ENCODE assay signal across 22 cellular contexts in the genomic region with DNA sequence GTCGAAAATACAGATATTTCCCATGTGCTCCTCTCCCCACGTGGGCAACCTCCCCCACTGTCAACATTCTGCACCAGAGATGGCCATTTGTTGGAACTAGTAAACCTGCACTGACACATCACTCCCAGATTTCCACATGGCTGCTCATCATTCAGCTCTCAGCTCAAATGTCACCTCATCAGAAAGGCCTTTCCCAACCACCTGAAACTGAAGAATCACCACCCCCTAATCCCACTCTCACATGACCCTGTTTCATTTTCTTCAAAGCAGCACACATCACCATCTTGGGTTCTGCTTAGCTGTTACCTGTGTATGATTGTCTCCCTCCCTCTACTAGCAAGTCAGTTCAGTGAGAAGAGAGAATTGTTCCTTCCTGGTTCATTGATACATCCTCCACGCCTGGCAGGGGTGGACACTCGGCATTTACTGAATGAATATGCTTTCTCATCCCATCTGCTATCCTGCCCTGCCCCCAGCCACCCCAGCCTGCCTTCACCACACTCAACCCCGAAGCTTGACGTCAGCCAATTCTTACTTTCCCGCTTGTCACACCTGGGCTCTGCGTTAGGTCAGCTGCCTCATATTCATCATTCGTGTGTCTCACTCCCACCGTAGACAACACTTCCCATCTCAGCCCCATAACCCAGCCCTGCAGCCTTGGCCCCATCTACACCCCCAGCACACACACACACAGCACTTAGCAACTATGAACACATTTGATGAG. TPM values are rescaled to one million over a fixed set of nuclear protein-coding genes. Genes with fewer than 3 reads are reported as not detected.
DNase-seq lines count a peak whose midpoint lies in the region; ATAC-seq and TF ChIP-seq lines count a peak whose summit lies in the region.
"Had no signal": no experiment of that assay in that cellular context is flagged by ENCODE, and none has a peak within 500 bp of the region (broad histone marks: within the 10 kb centered on the region; RNA-seq: fewer than 3 reads in every experiment).

No MANE protein-coding gene starts in this region.

- peaks cover 22% of the 10 kb centered on the region for H3K36me3 Mint-ChIP-seq in stimulated activated naive CD8-positive, alpha-beta T cell treated with anti-CD3 and anti-CD28 coated beads, Interleukin-15, Interleukin-2, amounts not matched to agents 100 ng/mL and 50 ng/mL, for 24 hours (ENCODE audit: low read depth)
- H3K36me3 Mint-ChIP-seq in brain = peaks cover 25% of the 10 kb centered on the region

- DNase-seq in stimulated activated naive CD8-positive, alpha-beta T cell treated with anti-CD3 and anti-CD28 coated beads, Interleukin-15, amount 100 ng/mL, for 72 hours = no peak
- DNase-seq in NCI-H2196 treated with DMSO at 0.1 percent for 48 hours (lab: John Stamatoyannopoulos, UW; ENCODE audit: unreplicated experiment) (peak; percentile 45), DMS153 (lab: John Stamatoyannopoulos, UW) (no peak), D341Med (ENCODE audit: low spot score) (no peak), NOMO-1 (lab: John Stamatoyannopoulos, UW; ENCODE audit: unreplicated experiment in 2 of 2) (no peak), EL (no peak)
- DNase-seq: activated B cell treated with CpG ODN at 0.5 μM for 24 hours; activated CD8-positive, alpha-beta memory T cell treated with anti-CD3 and anti-CD28 coated beads, Interleukin-2, amount 10 ng/mL, durations not matched to agents 7 days and 5 days; activated gamma-delta T cell; Caco-2; foreskin fibroblast; hippocampal formation; Karpas-422; NCI-H1105; NCI-H345 had no signal

- TF ChIP-seq CTCF in brain (conservative IDR thresholded peaks at IDR 0.05) = no peak

- peaks cover 21% of the 10 kb centered on the region for H3K4me1 Mint-ChIP-seq in stimulated activated naive CD8-positive, alpha-beta T cell treated with anti-CD3 and anti-CD28 coated beads, Interleukin-15, Interleukin-2, amounts not matched to agents 100 ng/mL and 50 ng/mL, for 24 hours (ENCODE audit: low read depth)
- H3K4me1 Mint-ChIP-seq in stimulated activated naive CD8-positive, alpha-beta T cell treated with anti-CD3 and anti-CD28 coated beads, Interleukin-15, amount 100 ng/mL, for 72 hours = peaks cover 27% of the 10 kb centered on the region
- peaks cover 12% of the 10 kb centered on the region for H3K4me1 Mint-ChIP-seq in brain

- H3K27me3 Mint-ChIP-seq in stimulated activated naive CD8-positive, alpha-beta T cell treated with anti-CD3 and anti-CD28 coated beads, Interleukin-15, Interleukin-2, amounts not matched to agents 100 ng/mL and 50 ng/mL, for 24 hours = no peaks in the 10 kb centered on the region
- no peaks in the 10 kb centered on the region for H3K27me3 Mint-ChIP-seq in stimulated activated naive CD8-positive, alpha-beta T cell treated with anti-CD3 and anti-CD28 coated beads, Interleukin-15, amount 100 ng/mL, for 72 hours
- H3K27me3 Mint-ChIP-seq in brain = peaks cover 10% of the 10 kb centered on the region
- H3K27me3 Mint-ChIP-seq: activated B cell treated with CpG ODN at 0.5 μM for 24 hours; activated CD8-positive, alpha-beta memory T cell treated with anti-CD3 and anti-CD28 coated beads, Interleukin-2, amount 10 ng/mL, durations not matched to agents 7 days and 5 days had no signal

- H3K27ac Mint-ChIP-seq in stimulated activated naive CD8-positive, alpha-beta T cell treated with anti-CD3 and anti-CD28 coated beads, Interleukin-15, Interleukin-2, amounts not matched to agents 100 ng/mL and 50 ng/mL, for 24 hours = peak overlapping the region; percentile 10
- peak overlapping the region in 1 of 2 donors; percentile 6 for H3K27ac Mint-ChIP-seq in stimulated activated naive CD8-positive, alpha-beta T cell treated with anti-CD3 and anti-CD28 coated beads, Interleukin-15, amount 100 ng/mL, for 72 hours
- H3K27ac Mint-ChIP-seq in brain = peak overlapping the region in 3 of 5 experiments; percentile 1 to 56 (median 14)
- H3K27ac Mint-ChIP-seq: activated B cell treated with CpG ODN at 0.5 μM for 24 hours; activated CD8-positive, alpha-beta memory T cell treated with anti-CD3 and anti-CD28 coated beads, Interleukin-2, amount 10 ng/mL, durations not matched to agents 7 days and 5 days; mesothelial cell of epicardium had no signal

- no peak for ATAC-seq in stimulated activated naive CD8-positive, alpha-beta T cell treated with anti-CD3 and anti-CD28 coated beads, Interleukin-15, amount 100 ng/mL, for 72 hours
- ATAC-seq: activated CD8-positive, alpha-beta memory T cell treated with anti-CD3 and anti-CD28 coated beads, Interleukin-2, amount 10 ng/mL, durations not matched to agents 7 days and 5 days; right cardiac atrium had no signal

- H3K4me3 Mint-ChIP-seq in stimulated activated naive CD8-positive, alpha-beta T cell treated with anti-CD3 and anti-CD28 coated beads, Interleukin-15, Interleukin-2, amounts not matched to agents 100 ng/mL and 50 ng/mL, for 24 hours = no peak overlapping the region
- no peak overlapping the region for H3K4me3 Mint-ChIP-seq in stimulated activated naive CD8-positive, alpha-beta T cell treated with anti-CD3 and anti-CD28 coated beads, Interleukin-15, amount 100 ng/mL, for 72 hours
- H3K4me3 Mint-ChIP-seq in brain = peak overlapping the region in 2 of 5 experiments; percentile 38 to 66
- H3K4me3 Mint-ChIP-seq: activated B cell treated with CpG ODN at 0.5 μM for 24 hours; activated CD8-positive, alpha-beta memory T cell treated with anti-CD3 and anti-CD28 coated beads, Interleukin-2, amount 10 ng/mL, durations not matched to agents 7 days and 5 days; mesothelial cell of epicardium had no signal

- no peaks in the 10 kb centered on the region for H3K9me3 Mint-ChIP-seq in stimulated activated naive CD8-positive, alpha-beta T cell treated with anti-CD3 and anti-CD28 coated beads, Interleukin-15, Interleukin-2, amounts not matched to agents 100 ng/mL and 50 ng/mL, for 24 hours
- H3K9me3 Mint-ChIP-seq in stimulated activated naive CD8-positive, alpha-beta T cell treated with anti-CD3 and anti-CD28 coated beads, Interleukin-15, amount 100 ng/mL, for 72 hours = no peaks in the 10 kb centered on the region
- peaks cover 0 to 3% (median 0%) of the 10 kb centered on the region in 5 experiments for H3K9me3 Mint-ChIP-seq in brain
- H3K9me3 Mint-ChIP-seq: activated B cell treated with CpG ODN at 0.5 μM for 24 hours, mesothelial cell of epicardium had no signal

RNA-seq across cellular contexts. Expression of gene PSMB6, which starts 4.7 kb away (rescaled TPM):
- polyA plus RNA-seq in brain (ENCODE audit: insufficient read depth, low read depth, low replicate concordance) = 308 TPM

RNA-seq across cellular contexts. Expression of gene PLD2, which starts 6.3 kb away (rescaled TPM):
- 14.0 TPM for polyA plus RNA-seq in brain (ENCODE audit: insufficient read depth, low read depth, low replicate concordance)

RNA-seq across cellular contexts. Expression of gene GLTPD2, which starts 11.9 kb away (rescaled TPM):
- polyA plus RNA-seq in brain (ENCODE audit: insufficient read depth, low read depth, low replicate concordance) = not detected
- polyA plus RNA-seq: AG04450, endothelial cell of umbilical vein, H1, right cardiac atrium had no signal

RNA-seq across cellular contexts. Expression of gene VMO1, which starts 14.5 kb away (rescaled TPM):
- polyA plus RNA-seq in brain (ENCODE audit: insufficient read depth, low read depth, low replicate concordance) = 3.3 TPM
- polyA plus RNA-seq: AG04450 had no signal
